8 cellular contexts compared by ENCODE assay signal in the genomic region with DNA sequence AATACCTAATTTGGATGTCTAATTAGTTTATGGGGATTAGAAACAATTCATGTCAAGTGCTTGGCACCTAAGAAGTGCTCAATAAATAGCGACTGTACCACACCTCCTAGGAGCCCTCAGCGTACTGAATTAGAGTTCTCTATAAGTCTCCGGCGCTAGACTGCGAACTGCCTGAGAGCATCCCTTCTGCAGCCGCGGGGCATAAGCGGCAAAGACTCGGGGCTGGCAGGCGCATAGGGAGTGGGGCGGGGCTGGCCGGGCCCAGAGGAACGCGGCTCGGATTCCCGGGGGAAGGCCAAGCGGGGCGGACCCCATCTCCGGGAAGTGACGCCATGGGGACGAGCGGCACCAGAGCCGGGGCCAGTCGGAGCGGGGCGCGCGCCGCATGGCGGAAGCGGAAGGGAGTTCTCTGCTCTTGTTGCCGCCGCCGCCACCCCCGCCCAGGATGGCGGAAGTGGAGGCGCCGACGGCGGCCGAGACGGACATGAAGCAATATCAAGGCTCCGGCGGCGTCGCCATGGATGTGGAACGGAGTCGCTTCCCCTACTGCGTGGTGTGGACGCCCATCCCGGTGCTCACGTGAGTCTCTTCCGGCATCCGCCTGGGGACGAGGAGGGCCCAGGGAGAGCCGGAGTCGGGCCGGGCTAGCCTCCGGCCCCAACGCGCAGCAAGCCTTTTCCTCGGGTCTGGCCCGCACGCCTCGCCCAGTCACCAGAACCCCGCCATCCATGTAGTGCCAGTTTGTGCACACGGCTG. TPM values are rescaled to one million over a fixed set of nuclear protein-coding genes. Genes with fewer than 3 reads are reported as not detected.
DNase-seq lines count a peak whose midpoint lies in the region; ATAC-seq, FAIRE-seq and TF ChIP-seq lines count a peak whose summit lies in the region.

A gene with protein sequence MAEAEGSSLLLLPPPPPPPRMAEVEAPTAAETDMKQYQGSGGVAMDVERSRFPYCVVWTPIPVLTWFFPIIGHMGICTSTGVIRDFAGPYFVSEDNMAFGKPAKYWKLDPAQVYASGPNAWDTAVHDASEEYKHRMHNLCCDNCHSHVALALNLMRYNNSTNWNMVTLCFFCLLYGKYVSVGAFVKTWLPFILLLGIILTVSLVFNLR (plus strand): TSS at position 351 of the 756 bp plus-strand sequence. CDS start 35 bp downstream, at position 386.

- intact Hi-C loops in T-helper 2 cell treated with Interferon-gamma antibody and Interleukin-4, amounts not matched to agents 100 ng/mL and 5 ng/mL, for 36 hours (cut with micrococcal nuclease) = loop anchor here (1.0 to 5.0 kb wide), 6 partner anchors 19 to 350 kb away; a partner anchor contains a TSS
- intact Hi-C loops in left ventricle myocardium superior (cut with micrococcal nuclease) = no loop called here
- intact Hi-C loops in psoas muscle (cut with DNase I) = loop anchor here in 1 of 2 donors (5.0 kb wide), 1 partner anchor 35 kb away; no protein-coding TSS in a partner anchor

- TF ChIP-seq CTCF in psoas muscle (IDR thresholded peaks at IDR 0.05) = peak; percentile 17

- H3K36me3 ChIP-seq in psoas muscle (ENCODE audit: insufficient read depth in 1 of 2, low read depth in 1 of 2) = peaks cover 2 to 23% of the 10 kb centered on the region in 2 donors
- no peaks in the 10 kb centered on the region for H3K36me3 ChIP-seq in urinary bladder (ENCODE audit: insufficient read depth)

- peaks cover 0 to 19% (median 0%) of the 10 kb centered on the region in 3 donors for H3K27me3 ChIP-seq in psoas muscle (ENCODE audit: insufficient read depth in 3 of 3, low read length in 2 of 3)

- FAIRE-seq in GM18507 (lab: Jason Lieb, UNC) = peak; percentile 86

- H3K9me3 ChIP-seq in psoas muscle = no peaks in the 10 kb centered on the region

- DNase-seq in GM18507 (ENCODE audit: extremely low spot score, insufficient read length, low read depth) (peak; percentile 97), NCI-H1930 (lab: John Stamatoyannopoulos, UW) (peak; percentile 96), anterior cingulate cortex (lab: John Stamatoyannopoulos, UW) (peak; percentile 80 to 99 (median 97)), left ventricle myocardium superior (peak; percentile 98), psoas muscle (peak; percentile 99)

- WGBS in psoas muscle, 3 donors = 0% methylated on average over 62 to 67 of the region's 67 CpGs
- WGBS in urinary bladder = under 1% methylated on average over 67 of the region's 67 CpGs

- H3K4me1 ChIP-seq in psoas muscle (peaks cover 27% of the 10 kb centered on the region), urinary bladder (ENCODE audit: insufficient read depth) (no peaks in the 10 kb centered on the region)

- peak; percentile 81 for ATAC-seq in HG02973 (IDR thresholded peaks at IDR 0.05; ENCODE audit: unreplicated experiment)
- peak; percentile 99 for ATAC-seq in left ventricle myocardium superior
- peak; percentile 99 for ATAC-seq in psoas muscle

- H3K4me3 ChIP-seq in psoas muscle = peak within 1 kb of the TSS; percentile 99
- peak within 1 kb of the TSS; percentile 78 for H3K4me3 ChIP-seq in urinary bladder (ENCODE audit: low read depth, low read length)

- H3K27ac ChIP-seq in psoas muscle (peak within 1 kb of the TSS; percentile 93), urinary bladder (ENCODE audit: low read depth) (peak within 1 kb of the TSS; percentile 81)

RNA-seq across cellular contexts. Expression of the gene that starts here (rescaled TPM):
- total RNA-seq in T-helper 2 cell treated with Interferon-gamma antibody and Interleukin-4, amounts not matched to agents 100 ng/mL and 5 ng/mL, for 36 hours = 39.5 and 39.8 TPM in 2 replicates
- 19.9 TPM for total RNA-seq in left ventricle myocardium superior
- 10 to 100 TPM; 20.7 to 35.0 (median 23.8) TPM for total RNA-seq in psoas muscle
- 10 to 100 TPM; 30.8 to 50.2 (median 40.6) TPM for polyA plus RNA-seq in psoas muscle
- total RNA-seq in urinary bladder = 12.8 TPM
- polyA plus RNA-seq in urinary bladder = 58.4 TPM

Comparison
In these comparisons a context has a peak if more than half of its experiments do, and no peak if none do; other contexts are left out.
1. Peak in every context shown above with its lines: DNase-seq, ATAC-seq, H3K4me3 ChIP-seq and H3K27ac ChIP-seq.